ENCODE assay signal across 8 cellular contexts in genomic region chr1:150696151-150696550, GRCh38. TPM values are rescaled to one million over a fixed set of nuclear protein-coding genes. Genes with fewer than 3 reads are reported as not detected.
A peak's percentile ranks its signal among the peaks of the same experiment; 100 is the strongest.
DNase-seq lines count a peak whose midpoint lies in the region; ATAC-seq lines count a peak whose summit lies in the region.

No MANE protein-coding gene starts in this region.

- peak overlapping the region; percentile 63 for H3K27ac Mint-ChIP-seq in activated CD8-positive, alpha-beta memory T cell treated with anti-CD3 and anti-CD28 coated beads, Interleukin-2, amount 10 ng/mL, durations not matched to agents 7 days and 5 days
- H3K27ac Mint-ChIP-seq in activated T-helper 1 cell treated with anti-CD3 and anti-CD28 coated beads, Interleukin-12 subunit alpha, Interleukin-12 subunit beta, Interleukin-2, Interleukin-4 antibody, amounts not matched to agents 30 ng/mL and 10 ng/mL and 1 ng/mL, durations not matched to agents 14 hours and 24 hours and 36 hours, result peak overlapping the region; percentile 79

- H3K27ac ChIP-seq in thymus (ENCODE audit: low read depth), result no peak overlapping the region

- no peak for ATAC-seq in activated CD8-positive, alpha-beta memory T cell treated with anti-CD3 and anti-CD28 coated beads, Interleukin-2, amount 10 ng/mL, durations not matched to agents 7 days and 5 days
- ATAC-seq in GM19395 (IDR thresholded peaks at IDR 0.05; ENCODE audit: unreplicated experiment), result no peak

- H3K9me3 Mint-ChIP-seq in activated CD8-positive, alpha-beta memory T cell treated with anti-CD3 and anti-CD28 coated beads, Interleukin-2, amount 10 ng/mL, durations not matched to agents 7 days and 5 days (ENCODE audit: low read depth), result no peaks in the 10 kb centered on the region
- H3K9me3 Mint-ChIP-seq in activated T-helper 1 cell treated with anti-CD3 and anti-CD28 coated beads, Interleukin-12 subunit alpha, Interleukin-12 subunit beta, Interleukin-2, Interleukin-4 antibody, amounts not matched to agents 30 ng/mL and 10 ng/mL and 1 ng/mL, durations not matched to agents 14 hours and 24 hours and 36 hours, result no peaks in the 10 kb centered on the region

- intact Hi-C loops in activated T-helper 1 cell treated with anti-CD3 and anti-CD28 coated beads, Interleukin-12 subunit alpha, Interleukin-12 subunit beta, Interleukin-2, Interleukin-4 antibody, amounts not matched to agents 30 ng/mL and 10 ng/mL and 1 ng/mL, durations not matched to agents 14 hours and 24 hours and 36 hours (cut with micrococcal nuclease), result loop anchor here (2.0 kb wide), 2 partner anchors 135 to 231 kb away; partner anchors contain the start of gene SETDB1

- H3K36me3 Mint-ChIP-seq in activated CD8-positive, alpha-beta memory T cell treated with anti-CD3 and anti-CD28 coated beads, Interleukin-2, amount 10 ng/mL, durations not matched to agents 7 days and 5 days, result peaks cover 17% of the 10 kb centered on the region
- H3K36me3 Mint-ChIP-seq in activated T-helper 1 cell treated with anti-CD3 and anti-CD28 coated beads, Interleukin-12 subunit alpha, Interleukin-12 subunit beta, Interleukin-2, Interleukin-4 antibody, amounts not matched to agents 30 ng/mL and 10 ng/mL and 1 ng/mL, durations not matched to agents 14 hours and 24 hours and 36 hours (ENCODE audit: low read depth), result peaks cover 21% of the 10 kb centered on the region

- peaks cover 4% of the 10 kb centered on the region for H3K36me3 ChIP-seq in thymus (ENCODE audit: control insufficient read depth, insufficient read depth)

- peak overlapping the region; percentile 85 for H3K4me3 ChIP-seq in thymus (ENCODE audit: low read length)

- peaks cover 23% of the 10 kb centered on the region for H3K4me1 Mint-ChIP-seq in activated CD8-positive, alpha-beta memory T cell treated with anti-CD3 and anti-CD28 coated beads, Interleukin-2, amount 10 ng/mL, durations not matched to agents 7 days and 5 days
- peaks cover 38% of the 10 kb centered on the region for H3K4me1 Mint-ChIP-seq in activated T-helper 1 cell treated with anti-CD3 and anti-CD28 coated beads, Interleukin-12 subunit alpha, Interleukin-12 subunit beta, Interleukin-2, Interleukin-4 antibody, amounts not matched to agents 30 ng/mL and 10 ng/mL and 1 ng/mL, durations not matched to agents 14 hours and 24 hours and 36 hours (ENCODE audit: low read depth)

- 34% methylated on average over 1 of the region's 1 CpG for WGBS in thymus

- H3K4me3 Mint-ChIP-seq in activated CD8-positive, alpha-beta memory T cell treated with anti-CD3 and anti-CD28 coated beads, Interleukin-2, amount 10 ng/mL, durations not matched to agents 7 days and 5 days, result peak overlapping the region; percentile 97
- peak overlapping the region; percentile 91 for H3K4me3 Mint-ChIP-seq in activated T-helper 1 cell treated with anti-CD3 and anti-CD28 coated beads, Interleukin-12 subunit alpha, Interleukin-12 subunit beta, Interleukin-2, Interleukin-4 antibody, amounts not matched to agents 30 ng/mL and 10 ng/mL and 1 ng/mL, durations not matched to agents 14 hours and 24 hours and 36 hours

- H3K27me3 Mint-ChIP-seq in activated CD8-positive, alpha-beta memory T cell treated with anti-CD3 and anti-CD28 coated beads, Interleukin-2, amount 10 ng/mL, durations not matched to agents 7 days and 5 days, result peaks cover 3% of the 10 kb centered on the region
- peaks cover 9% of the 10 kb centered on the region for H3K27me3 Mint-ChIP-seq in activated T-helper 1 cell treated with anti-CD3 and anti-CD28 coated beads, Interleukin-12 subunit alpha, Interleukin-12 subunit beta, Interleukin-2, Interleukin-4 antibody, amounts not matched to agents 30 ng/mL and 10 ng/mL and 1 ng/mL, durations not matched to agents 14 hours and 24 hours and 36 hours (ENCODE audit: insufficient read depth)

- no peaks in the 10 kb centered on the region for H3K9me3 ChIP-seq in thymus (ENCODE audit: control insufficient read depth)

- no peaks in the 10 kb centered on the region for H3K27me3 ChIP-seq in thymus (ENCODE audit: control insufficient read depth, insufficient read depth)

- DNase-seq in activated CD8-positive, alpha-beta memory T cell treated with anti-CD3 and anti-CD28 coated beads, Interleukin-2, amount 10 ng/mL, durations not matched to agents 7 days and 5 days, result no peak
- DNase-seq in activated CD8-positive, alpha-beta memory T cell treated with anti-CD3 and anti-CD28 coated beads for 24 hours, result no peak
- no peak for DNase-seq in activated T-helper 1 cell treated with anti-CD3 and anti-CD28 coated beads, Interleukin-12 subunit alpha, Interleukin-12 subunit beta, Interleukin-2, Interleukin-4 antibody, amounts not matched to agents 30 ng/mL and 10 ng/mL and 1 ng/mL, durations not matched to agents 14 hours and 24 hours and 36 hours (ENCODE audit: low spot score)
- peak; percentile 2 for DNase-seq in iris pigment epithelial cell (ENCODE audit: low read depth)
- no peak for DNase-seq in DMS114 treated with DMSO at 0.1 percent for 48 hours (lab: John Stamatoyannopoulos, UW; ENCODE audit: unreplicated experiment)
- no peak for DNase-seq in DMS153 treated with DMSO at 0.1 percent for 48 hours (lab: John Stamatoyannopoulos, UW; ENCODE audit: unreplicated experiment)

- peaks cover 3% of the 10 kb centered on the region for H3K4me1 ChIP-seq in thymus (ENCODE audit: control insufficient read depth, insufficient read depth, low read length)

- CTCF ChIA-PET in activated CD8-positive, alpha-beta memory T cell treated with anti-CD3 and anti-CD28 coated beads, Interleukin-2, amount 10 ng/mL, durations not matched to agents 7 days and 5 days (lab: Charles Lee), result interaction anchor here (1.3 to 1.5 kb wide), 2 partner anchors 66 to 311 kb away, joined by 3 read pairs; partner anchors contain the start of genes ENSA and MINDY1

RNA-seq across cellular contexts. Expression of gene GOLPH3L, which starts 0.8 kb away (rescaled TPM):
- 10 to 100 TPM; 20.7 to 22.6 TPM for total RNA-seq in activated CD8-positive, alpha-beta memory T cell treated with anti-CD3 and anti-CD28 coated beads, Interleukin-2, amount 10 ng/mL, durations not matched to agents 7 days and 5 days
- total RNA-seq in activated T-helper 1 cell treated with anti-CD3 and anti-CD28 coated beads, Interleukin-12 subunit alpha, Interleukin-12 subunit beta, Interleukin-2, Interleukin-4 antibody, amounts not matched to agents 30 ng/mL and 10 ng/mL and 1 ng/mL, durations not matched to agents 14 hours and 24 hours and 36 hours, result 19.1 and 20.5 TPM in 2 replicates
- 16.5 TPM for polyA plus RNA-seq in thymus

RNA-seq across cellular contexts. Expression of gene HORMAD1, which starts 24.5 kb away (rescaled TPM):
- under 1 TPM in 1 of 2 experiments, not detected in 1; 0.26 TPM for total RNA-seq in activated CD8-positive, alpha-beta memory T cell treated with anti-CD3 and anti-CD28 coated beads, Interleukin-2, amount 10 ng/mL, durations not matched to agents 7 days and 5 days
- not detected in 2 replicates for total RNA-seq in activated T-helper 1 cell treated with anti-CD3 and anti-CD28 coated beads, Interleukin-12 subunit alpha, Interleukin-12 subunit beta, Interleukin-2, Interleukin-4 antibody, amounts not matched to agents 30 ng/mL and 10 ng/mL and 1 ng/mL, durations not matched to agents 14 hours and 24 hours and 36 hours
- 0.23 TPM for polyA plus RNA-seq in thymus
